In the genomic region with DNA sequence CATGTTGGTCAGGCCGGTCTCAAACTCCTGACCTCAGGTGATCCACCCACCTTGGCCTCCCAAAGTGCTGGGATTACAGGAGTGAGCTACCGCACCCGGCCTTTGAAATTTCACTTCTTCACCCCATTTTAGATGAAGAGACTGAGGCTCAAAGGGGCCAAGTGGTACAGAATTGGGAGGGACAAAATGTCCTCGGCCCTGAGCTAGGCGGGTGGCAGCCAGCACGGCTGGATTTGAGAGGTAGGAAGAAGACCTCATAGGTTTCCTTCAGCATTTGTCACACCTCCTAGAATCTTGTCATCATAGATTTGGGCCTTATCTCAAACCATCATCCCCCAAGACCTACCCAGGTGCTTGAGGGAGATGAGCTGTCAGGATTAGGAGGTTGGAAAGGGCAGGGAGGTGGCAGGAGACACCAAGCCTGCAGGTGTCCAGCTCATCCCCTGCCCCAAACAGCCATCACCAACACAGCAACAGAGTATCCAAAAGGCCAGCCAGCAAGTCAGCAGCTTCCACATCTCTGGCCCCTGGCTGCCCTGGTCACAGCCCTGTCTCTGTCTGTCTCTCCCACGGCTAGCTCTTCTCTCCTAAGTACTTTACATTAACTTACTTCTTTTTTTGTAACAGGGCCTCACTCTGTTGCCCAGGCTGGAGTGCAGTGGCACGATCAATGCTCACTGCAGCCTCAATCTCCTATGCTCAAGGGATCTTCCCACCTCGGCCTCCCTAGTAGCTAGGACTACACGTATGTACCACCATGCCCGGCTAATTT, we compare ENCODE assay signal across 28 cellular contexts. TPM values are rescaled to one million over a fixed set of nuclear protein-coding genes. Genes with fewer than 3 reads are reported as not detected.
DNase-seq lines count a peak whose midpoint lies in the region; ATAC-seq and TF ChIP-seq lines count a peak whose summit lies in the region.
"Had no signal": no experiment of that assay in that cellular context is flagged by ENCODE, and none has a peak within 500 bp of the region (broad histone marks: within the 10 kb centered on the region; RNA-seq: fewer than 3 reads in every experiment).

No MANE protein-coding gene starts in this region.

- H3K27me3 ChIP-seq in H7 (ENCODE audit: control insufficient read depth, insufficient read depth, low read length) = no peaks in the 10 kb centered on the region
- no peaks in the 10 kb centered on the region for H3K27me3 ChIP-seq in mammary epithelial cell (ENCODE audit: insufficient read depth, low read length)

- H4K20me1 ChIP-seq in mammary epithelial cell (ENCODE audit: insufficient read depth, low read length) = no peaks in the 10 kb centered on the region

- dilution Hi-C loops in mammary epithelial cell (cut with HindIII; ENCODE audit: low sequenced_read_pairs) = loop anchor here (5.0 to 10.0 kb wide), 3 partner anchors 46 to 102 kb away; no protein-coding TSS in a partner anchor

- peak overlapping the region; percentile 85 for H3K4me3 Mint-ChIP-seq in activated naive CD8-positive, alpha-beta T cell treated with anti-CD3 and anti-CD28 coated beads, Interleukin-2, amount 10 ng/mL, durations not matched to agents 7 days and 5 days
- H3K4me3 Mint-ChIP-seq in natural killer cell treated with Interleukin-12 subunit alpha and Interleukin-12 subunit beta and Interleukin-15 and Interleukin-18, amount 100 ng/mL, for 72 hours = peak overlapping the region; percentile 85

- H3K4me1 ChIP-seq in mammary epithelial cell (ENCODE audit: insufficient read depth, low read length) = peaks cover 13% of the 10 kb centered on the region
- H3K4me1 ChIP-seq: esophagus muscularis mucosa, gastrocnemius medialis had no signal

- H3K9me3 ChIP-seq in KOPT-K1 (ENCODE audit: insufficient read depth, low read length, poor library complexity, severe bottlenecking) (no peaks in the 10 kb centered on the region), mammary epithelial cell (replicated peaks; ENCODE audit: insufficient read depth, low read length) (no peaks in the 10 kb centered on the region)
- H3K9me3 ChIP-seq: esophagus muscularis mucosa, gastrocnemius medialis had no signal

- H3K79me2 ChIP-seq in mammary epithelial cell (ENCODE audit: insufficient read depth, low read length) = no peaks in the 10 kb centered on the region

- no peak for TF ChIP-seq CTCF in mammary epithelial cell (conservative IDR thresholded peaks at IDR 0.05 in 1 of 2, IDR thresholded peaks at IDR 0.05 in 1 of 2; ENCODE audit: extremely low read depth in 1 of 2, insufficient read depth in 1 of 2, low read depth in 1 of 2, low read length in 2 of 2)

- no peak overlapping the region for H3K9ac ChIP-seq in mammary epithelial cell (ENCODE audit: insufficient read depth, low read length)

- H3K4me1 Mint-ChIP-seq in activated naive CD8-positive, alpha-beta T cell treated with anti-CD3 and anti-CD28 coated beads, Interleukin-2, amount 10 ng/mL, durations not matched to agents 7 days and 5 days = peaks cover 63% of the 10 kb centered on the region
- H3K4me1 Mint-ChIP-seq in natural killer cell treated with Interleukin-12 subunit alpha and Interleukin-12 subunit beta and Interleukin-15 and Interleukin-18, amount 100 ng/mL, for 72 hours (ENCODE audit: low read depth in 2 of 2) = peaks cover 66 to 71% of the 10 kb centered on the region in 2 donors

- no peaks in the 10 kb centered on the region for H3K9me3 Mint-ChIP-seq in activated naive CD8-positive, alpha-beta T cell treated with anti-CD3 and anti-CD28 coated beads, Interleukin-2, amount 10 ng/mL, durations not matched to agents 7 days and 5 days
- H3K9me3 Mint-ChIP-seq in natural killer cell treated with Interleukin-12 subunit alpha and Interleukin-12 subunit beta and Interleukin-15 and Interleukin-18, amount 100 ng/mL, for 72 hours = no peaks in the 10 kb centered on the region

- peak overlapping the region; percentile 90 for H3K27ac ChIP-seq in KOPT-K1 (ENCODE audit: low read depth, low read length, poor library complexity, severe bottlenecking)
- no peak overlapping the region for H3K27ac ChIP-seq in mammary epithelial cell (ENCODE audit: insufficient read depth, low read depth, low read length)
- H3K27ac ChIP-seq: C4-2B, esophagus muscularis mucosa, gastrocnemius medialis had no signal

- in situ Hi-C loops in mammary epithelial cell (cut with MboI; ENCODE audit: low sequenced_read_pairs in 2 of 2) = no loop called here

- H3K4me2 ChIP-seq in mammary epithelial cell (ENCODE audit: insufficient read depth, low read depth, low read length) = no peak overlapping the region
- H3K4me2 ChIP-seq: smooth muscle cell had no signal

- no TSS peak for BruUV-seq in mammary epithelial cell (replicated peaks; lab: Mats Ljungman, UMichigan)

- H3K36me3 Mint-ChIP-seq in activated naive CD8-positive, alpha-beta T cell treated with anti-CD3 and anti-CD28 coated beads, Interleukin-2, amount 10 ng/mL, durations not matched to agents 7 days and 5 days = peaks cover 22% of the 10 kb centered on the region
- no peaks in the 10 kb centered on the region for H3K36me3 Mint-ChIP-seq in natural killer cell treated with Interleukin-12 subunit alpha and Interleukin-12 subunit beta and Interleukin-15 and Interleukin-18, amount 100 ng/mL, for 72 hours

- peak overlapping the region; percentile 98 for H3K27ac Mint-ChIP-seq in activated naive CD8-positive, alpha-beta T cell treated with anti-CD3 and anti-CD28 coated beads, Interleukin-2, amount 10 ng/mL, durations not matched to agents 7 days and 5 days
- H3K27ac Mint-ChIP-seq in natural killer cell treated with Interleukin-12 subunit alpha and Interleukin-12 subunit beta and Interleukin-15 and Interleukin-18, amount 100 ng/mL, for 72 hours = peak overlapping the region; percentile 100

- DNase-seq in activated CD8-positive, alpha-beta memory T cell treated with anti-CD3 and anti-CD28 coated beads, Interleukin-2, amount 50 U/mL, for 48 hours = peak; percentile 62
- no peak for DNase-seq in activated CD8-positive, alpha-beta memory T cell treated with anti-CD3 and anti-CD28 coated beads for 24 hours
- DNase-seq in activated naive CD8-positive, alpha-beta T cell treated with anti-CD3 and anti-CD28 coated beads, Interleukin-2, amount 10 ng/mL, durations not matched to agents 7 days and 5 days = no peak
- no peak for DNase-seq in natural killer cell treated with Interleukin-12 subunit alpha and Interleukin-12 subunit beta and Interleukin-15 and Interleukin-18, amount 100 ng/mL, for 72 hours (ENCODE audit: low spot score)
- DNase-seq in H7 (no peak), GDM1 (lab: John Stamatoyannopoulos, UW) (no peak), mammary epithelial cell (no peak)
- DNase-seq: activated CD4-positive, alpha-beta T cell treated with anti-CD3 and anti-CD28 coated beads, Interleukin-2, amount 50 U/mL, for 4 hours; activated effector memory CD4-positive, alpha-beta T cell treated with anti-CD3 and anti-CD28 coated beads, Interleukin-2, amount 50 U/mL, for 16 hours; DMS153; effector CD8-positive, alpha-beta T cell; gastrocnemius medialis; GF-D8; hypothalamus; islet precursor cell; NCI-H146; NCI-H524 treated with DMSO at 0.1 percent for 48 hours; occipital lobe; RPMI8226; stimulated activated CD4-positive, alpha-beta T cell treated with anti-CD3 and anti-CD28 coated beads, Interleukin-4, amount 100 ng/mL, for 4 hours had no signal

- intact Hi-C loops in mammary epithelial cell (cut with micrococcal nuclease) = no loop called here

- H2AFZ ChIP-seq in mammary epithelial cell (ENCODE audit: low read depth, low read length) = no peak overlapping the region

- H3K27me3 Mint-ChIP-seq in activated naive CD8-positive, alpha-beta T cell treated with anti-CD3 and anti-CD28 coated beads, Interleukin-2, amount 10 ng/mL, durations not matched to agents 7 days and 5 days = no peaks in the 10 kb centered on the region
- H3K27me3 Mint-ChIP-seq in natural killer cell treated with Interleukin-12 subunit alpha and Interleukin-12 subunit beta and Interleukin-15 and Interleukin-18, amount 100 ng/mL, for 72 hours = no peaks in the 10 kb centered on the region

- no peak overlapping the region for H3K4me3 ChIP-seq in H7 (ENCODE audit: insufficient read depth, low read depth, low read length)
- no peak overlapping the region for H3K4me3 ChIP-seq in mammary epithelial cell (replicated peaks in 1 of 3; ENCODE audit: insufficient read depth in 1 of 3, low read depth in 2 of 3, low read length in 3 of 3)
- H3K4me3 ChIP-seq: esophagus muscularis mucosa, gastrocnemius medialis, smooth muscle cell had no signal

- CTCF ChIA-PET in mammary epithelial cell (lab: Charles Lee; ENCODE audit: low non-redundant PET) = no interaction called here

- ATAC-seq in activated naive CD8-positive, alpha-beta T cell treated with anti-CD3 and anti-CD28 coated beads, Interleukin-2, amount 10 ng/mL, durations not matched to agents 7 days and 5 days (ENCODE audit: low read depth) = no peak
- no peak for ATAC-seq in natural killer cell treated with Interleukin-12 subunit alpha and Interleukin-12 subunit beta and Interleukin-15 and Interleukin-18, amount 100 ng/mL, for 72 hours
- ATAC-seq: gastrocnemius medialis, SK-N-SH treated with all-trans-retinoic acid at 6 μM for 48 hours had no signal

- 90% methylated on average over 9 of the region's 11 CpGs for WGBS in mammary epithelial cell (ENCODE audit: low coverage, missing lambda C conversion rate)

- H3K36me3 ChIP-seq in KOPT-K1 (ENCODE audit: insufficient read depth, low read length) (no peaks in the 10 kb centered on the region), H7 (replicated peaks; ENCODE audit: control insufficient read depth, insufficient read depth, low read length) (no peaks in the 10 kb centered on the region), mammary epithelial cell (ENCODE audit: insufficient read depth, low read length) (no peaks in the 10 kb centered on the region)
- H3K36me3 ChIP-seq: esophagus muscularis mucosa, gastrocnemius medialis had no signal

- POLR2A ChIA-PET in activated naive CD8-positive, alpha-beta T cell treated with anti-CD3 and anti-CD28 coated beads, Interleukin-2, amount 10 ng/mL, durations not matched to agents 7 days and 5 days (lab: Charles Lee) = interaction anchor here (0.6 to 10.9 kb wide), 10 partner anchors 21 to 525 kb away, joined by 3 to 167 read pairs (median 8); a partner anchor contains a TSS

RNA-seq across cellular contexts. Expression of a gene that starts 11.2 kb away (rescaled TPM):
- total RNA-seq in activated naive CD8-positive, alpha-beta T cell treated with anti-CD3 and anti-CD28 coated beads, Interleukin-2, amount 10 ng/mL, durations not matched to agents 7 days and 5 days = 1 to 10 TPM; 1.8 to 2.2 TPM
- total RNA-seq in natural killer cell treated with Interleukin-12 subunit alpha and Interleukin-12 subunit beta and Interleukin-15 and Interleukin-18, amount 100 ng/mL, for 72 hours = 1 to 10 TPM; 1.8 to 1.9 TPM
- total RNA-seq in H7 (2014; rRNA removed; shearing (Covaris generic)) = not detected in 2 replicates
- not detected for total RNA-seq in mammary epithelial cell
- not detected for polyA plus RNA-seq in mammary epithelial cell
- not detected for polyA minus RNA-seq in mammary epithelial cell
- total RNA-seq: cerebellum, esophagus muscularis mucosa, M059J, occipital lobe, renal cortical epithelial cell, smooth muscle cell had no signal
- polyA plus RNA-seq: smooth muscle cell had no signal

RNA-seq across cellular contexts. Expression of a gene that starts 29.0 kb away (rescaled TPM):
- 100 to 1,000 TPM; 223 to 232 TPM for total RNA-seq in activated naive CD8-positive, alpha-beta T cell treated with anti-CD3 and anti-CD28 coated beads, Interleukin-2, amount 10 ng/mL, durations not matched to agents 7 days and 5 days
- 100 to 1,000 TPM; 508 to 635 TPM for total RNA-seq in natural killer cell treated with Interleukin-12 subunit alpha and Interleukin-12 subunit beta and Interleukin-15 and Interleukin-18, amount 100 ng/mL, for 72 hours
- 0.21 and 0.41 TPM in 2 replicates for total RNA-seq in H7 (2014; rRNA removed; shearing (Covaris generic))
- total RNA-seq in mammary epithelial cell = under 1 TPM; 0.40 to 0.50 TPM
- polyA plus RNA-seq in mammary epithelial cell = 0.05 TPM
- not detected for polyA minus RNA-seq in mammary epithelial cell
- total RNA-seq: occipital lobe, renal cortical epithelial cell had no signal

Comparison
In these comparisons a context has a peak if more than half of its experiments do, and no peak if none do; other contexts are left out.
1. RNA of a gene that starts 29.0 kb away (total RNA-seq): 508 to 635 TPM in natural killer cell treated with Interleukin-12 subunit alpha and Interleukin-12 subunit beta and Interleukin-15 and Interleukin-18, amount 100 ng/mL, for 72 hours and 223 to 232 TPM in activated naive CD8-positive, alpha-beta T cell treated with anti-CD3 and anti-CD28 coated beads, Interleukin-2, amount 10 ng/mL, durations not matched to agents 7 days and 5 days; 0.40 to 0.50 TPM in mammary epithelial cell and 0.21 to 0.41 TPM in H7; every median in the first group is over 100 times any median in the second.